Comparison of ENCODE assay signal across 1 cellular context in the genomic region with DNA sequence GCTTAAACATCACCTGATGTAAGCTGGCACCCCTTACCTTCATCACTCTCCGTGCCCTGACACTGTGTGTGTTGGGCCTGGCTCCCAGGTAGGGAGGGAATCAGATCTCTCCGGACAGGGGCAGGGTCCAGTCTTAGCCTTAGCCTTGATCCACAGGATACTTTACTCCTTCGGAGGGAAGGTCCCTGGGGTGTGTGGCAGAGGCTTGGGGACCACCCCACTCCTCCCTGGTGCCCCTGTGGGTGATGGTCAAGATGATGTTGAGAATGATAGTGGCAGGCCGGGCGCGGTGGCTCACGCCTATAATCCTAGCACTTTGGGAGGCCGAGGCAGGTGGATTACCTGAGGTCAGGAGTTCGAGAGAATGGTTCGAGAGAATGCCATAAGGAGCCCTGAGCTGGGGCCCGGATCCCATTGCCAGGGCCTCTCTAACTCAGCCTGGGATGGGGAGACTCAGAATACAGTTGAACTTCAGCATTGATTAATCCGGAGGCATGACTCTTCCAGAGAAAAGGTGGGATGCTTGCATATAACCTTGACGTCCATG.
TF ChIP-seq lines count a peak whose summit lies in the region.

No MANE protein-coding gene starts in this region.

TF ChIP-seq in H1, 55 proteins besides CTCF, POLR2A, EP300 and RAD21 (continued from another document):
- TF ChIP-seq NRF1 (IDR thresholded peaks at IDR 0.05; ENCODE audit: low read depth, low read length) (no peak), TAF7 (optimal IDR thresholded peaks at IDR 0.05; ENCODE audit: borderline replicate concordance, low read depth, low read length) (no peak), HDAC2 (IDR thresholded peaks at IDR 0.05; ENCODE audit: borderline replicate concordance in 1 of 2, low read depth in 2 of 2, low read length in 2 of 2) (no peak), CHD2 (IDR thresholded peaks at IDR 0.05; ENCODE audit: low read length) (no peak), ZNF274 (IDR thresholded peaks at IDR 0.05; ENCODE audit: borderline replicate concordance, extremely low read depth, low read length) (no peak), YY1 (IDR thresholded peaks at IDR 0.05; ENCODE audit: low read depth, low read length) (no peak), KDM4A (IDR thresholded peaks at IDR 0.05; ENCODE audit: low read depth, low read length, severe bottlenecking) (no peak), MAFK (IDR thresholded peaks at IDR 0.05; ENCODE audit: low read depth, low read length) (no peak), CBX8 (IDR thresholded peaks at IDR 0.05; ENCODE audit: borderline replicate concordance, low read depth, low read length) (no peak), SUZ12 (IDR thresholded peaks at IDR 0.05; ENCODE audit: low read length) (no peak), KDM5A (IDR thresholded peaks at IDR 0.05; ENCODE audit: low read length) (no peak), JUN (IDR thresholded peaks at IDR 0.05; ENCODE audit: low read depth, low read length) (no peak), CREB1 (IDR thresholded peaks at IDR 0.05) (no peak), CHD1 (IDR thresholded peaks at IDR 0.05; ENCODE audit: low read depth, low read length) (no peak), RXRA (IDR thresholded peaks at IDR 0.05; ENCODE audit: insufficient read depth, low read depth, low read length) (no peak), RFX5 (IDR thresholded peaks at IDR 0.05; ENCODE audit: borderline replicate concordance, low read depth, low read length) (no peak)
- TF ChIP-seq, protein P1, sequence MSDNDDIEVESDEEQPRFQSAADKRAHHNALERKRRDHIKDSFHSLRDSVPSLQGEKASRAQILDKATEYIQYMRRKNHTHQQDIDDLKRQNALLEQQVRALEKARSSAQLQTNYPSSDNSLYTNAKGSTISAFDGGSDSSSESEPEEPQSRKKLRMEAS (IDR thresholded peaks at IDR 0.05): no peak
